In the genomic region with DNA sequence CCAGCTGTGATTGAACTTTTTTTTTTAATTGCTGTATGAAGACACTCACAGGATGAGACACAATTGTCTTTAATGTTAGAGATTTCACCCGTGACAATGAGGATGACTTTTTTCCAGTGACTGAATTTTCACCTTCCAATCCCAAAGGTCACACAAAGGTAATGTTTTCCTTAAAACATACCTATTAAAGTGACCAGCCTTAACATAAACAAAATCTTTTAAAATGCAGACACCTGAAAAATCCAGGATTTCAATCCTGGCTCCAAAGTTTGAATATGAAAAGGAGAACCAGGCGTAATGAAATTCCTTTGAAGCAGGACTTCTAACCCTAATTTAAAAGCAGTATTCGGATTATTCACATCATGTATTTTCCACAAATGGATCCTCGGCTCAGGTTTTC, we compare ENCODE assay signal across 27 cellular contexts.
DNase-seq lines count a peak whose midpoint lies in the region; ATAC-seq, FAIRE-seq and TF ChIP-seq lines count a peak whose summit lies in the region.
"Had no signal": no experiment of that assay in that cellular context is flagged by ENCODE, and none has a peak within 500 bp of the region (broad histone marks: within the 10 kb centered on the region; RNA-seq: fewer than 3 reads in every experiment).

No MANE protein-coding gene starts in this region.

- TF ChIP-seq CTCF in nephron progenitor cell (IDR thresholded peaks at IDR 0.05), result no peak
- TF ChIP-seq CTCF in HepG2 (CRISPR knock-in tag; IDR thresholded peaks at IDR 0.05), result no peak

- H4K20me1 ChIP-seq in HepG2 (ENCODE audit: insufficient read depth, low read length), result no peaks in the 10 kb centered on the region
- H4K20me1 ChIP-seq: BLaER1 treated with 17β-estradiol and CSF1 and Interleukin-3, amounts not matched to agents 10 nM and 100 nM had no signal

- no peak for TF ChIP-seq RAD21 in HepG2 (CRISPR knock-in tag; IDR thresholded peaks at IDR 0.05)

- H3K9me3 ChIP-seq in HUES48 (ENCODE audit: control insufficient read depth, insufficient read depth, low read length), result no peaks in the 10 kb centered on the region
- no peaks in the 10 kb centered on the region for H3K9me3 ChIP-seq in SJSA1 (replicated peaks)
- H3K9me3 ChIP-seq in HepG2 (ENCODE audit: low read length), result no peaks in the 10 kb centered on the region
- H3K9me3 ChIP-seq: BLaER1 treated with 17β-estradiol and CSF1 and Interleukin-3, amounts not matched to agents 10 nM and 100 nM; Peyer's patch had no signal

- H3K9me3 Mint-ChIP-seq in nephron progenitor cell, result peaks cover 24% of the 10 kb centered on the region

- in situ Hi-C loops in HepG2 (cut with HindIII; ENCODE audit: extremely low pct_ligation_motif_present, low pct_unique_long_range_greater_than_20kb), result no loop called here

- H3K79me2 ChIP-seq in ACC112 (ENCODE audit: control insufficient read depth, insufficient read depth, low read length, unreplicated experiment), result no peaks in the 10 kb centered on the region
- H3K79me2 ChIP-seq in HepG2 (ENCODE audit: insufficient read depth, low read length), result no peaks in the 10 kb centered on the region

- H3K27me3 ChIP-seq in ACC112 (ENCODE audit: insufficient read depth, low read length), result no peaks in the 10 kb centered on the region
- no peaks in the 10 kb centered on the region for H3K27me3 ChIP-seq in HUES48 (ENCODE audit: control insufficient read depth, insufficient read depth, low read length)
- H3K27me3 ChIP-seq in SJSA1 (replicated peaks), result no peaks in the 10 kb centered on the region
- H3K27me3 ChIP-seq in HepG2 (ENCODE audit: control insufficient read depth in 1 of 2, insufficient read depth in 2 of 2, low read length in 2 of 2), result no peaks in the 10 kb centered on the region
- H3K27me3 ChIP-seq: BLaER1 treated with 17β-estradiol and CSF1 and Interleukin-3, amounts not matched to agents 10 nM and 100 nM; Peyer's patch had no signal

- TF ChIP-seq EP300 in HepG2 (IDR thresholded peaks at IDR 0.05; ENCODE audit: low read depth in 2 of 2, low read length in 2 of 2), result no peak
- no peak for TF ChIP-seq EP300 in HepG2 (CRISPR knock-in tag; IDR thresholded peaks at IDR 0.05; ENCODE audit: borderline replicate concordance)

- no peak overlapping the region for H3K4me3 Mint-ChIP-seq in nephron progenitor cell
- H3K4me3 Mint-ChIP-seq: CD4-positive, alpha-beta memory T cell; T-helper 17 cell had no signal

- peaks cover 31% of the 10 kb centered on the region for H3K4me1 Mint-ChIP-seq in nephron progenitor cell
- H3K4me1 Mint-ChIP-seq: CD4-positive, alpha-beta memory T cell; IgD-negative memory B cell; T-helper 17 cell had no signal

- BruUV-seq in HepG2 (replicated peaks; lab: Mats Ljungman, UMichigan), result no TSS peak

- no peak for DNase-seq in SJSA1 (ENCODE audit: low read depth in 1 of 2, low spot score in 2 of 2)
- no peak for DNase-seq in nephron progenitor cell
- DNase-seq in HepG2 (ENCODE audit: low spot score), result no peak
- no peak for DNase-seq in NOMO-1 treated with DMSO at 0.1 percent for 48 hours (lab: John Stamatoyannopoulos, UW; ENCODE audit: unreplicated experiment)
- DNase-seq: AML-193; CD4-positive, alpha-beta memory T cell; COR-L47; DMS79 treated with DMSO at 0.1 percent for 48 hours; GF-D8; NCI-H1092; NCI-H1417 treated with DMSO at 0.1 percent for 48 hours; NCI-H1694 treated with DMSO at 0.1 percent for 48 hours; NCI-H2081 treated with DMSO at 0.1 percent for 48 hours; NCI-H446; NCI-H524 treated with DMSO at 0.1 percent for 48 hours; NCI-H774; Peyer's patch; T-helper 17 cell had no signal

- H3K36me3 ChIP-seq in ACC112 (ENCODE audit: insufficient read depth, low read length) (no peaks in the 10 kb centered on the region), HUES48 (ENCODE audit: control insufficient read depth, insufficient read depth, low read length) (no peaks in the 10 kb centered on the region), SJSA1 (no peaks in the 10 kb centered on the region), HepG2 (replicated peaks in 1 of 2; ENCODE audit: control insufficient read depth in 1 of 2, insufficient read depth in 2 of 2, low read length in 2 of 2) (no peaks in the 10 kb centered on the region)
- H3K36me3 ChIP-seq: BLaER1 treated with 17β-estradiol and CSF1 and Interleukin-3, amounts not matched to agents 10 nM and 100 nM; Peyer's patch had no signal

- intact Hi-C loops in HepG2 (cut with micrococcal nuclease; ENCODE audit: unreplicated experiment), result no loop called here

- H2AFZ ChIP-seq in ACC112 (ENCODE audit: low read length, unreplicated experiment), result no peak overlapping the region
- no peak overlapping the region for H2AFZ ChIP-seq in HepG2 (ENCODE audit: low read length)

- no peak for FAIRE-seq in HepG2 (lab: Jason Lieb, UNC)
- FAIRE-seq: GM12891 had no signal

- WGBS in HepG2 (ENCODE audit: low lambda C conversion rate), result 2% methylated on average over 4 of the region's 4 CpGs

- CTCF ChIA-PET in HepG2 (lab: Yijun Ruan, JAX; ENCODE audit: low intra/inter-chr PET ratio, low total read pairs), result no interaction called here

- H3K4me1 ChIP-seq in ACC112 (ENCODE audit: control insufficient read depth, insufficient read depth, low read length, unreplicated experiment), result no peaks in the 10 kb centered on the region
- H3K4me1 ChIP-seq in HUES48 (ENCODE audit: control insufficient read depth, insufficient read depth, low read length), result peaks cover 16% of the 10 kb centered on the region
- H3K4me1 ChIP-seq in SJSA1 (replicated peaks), result peaks cover 5% of the 10 kb centered on the region; the same call in 1 of the 2 replicates
- no peaks in the 10 kb centered on the region for H3K4me1 ChIP-seq in HepG2 (ENCODE audit: insufficient read depth, low read length)
- H3K4me1 ChIP-seq: BLaER1 treated with 17β-estradiol and CSF1 and Interleukin-3, amounts not matched to agents 10 nM and 100 nM; Peyer's patch had no signal

- peak overlapping the region; percentile 47 for H3K27ac Mint-ChIP-seq in nephron progenitor cell
- H3K27ac Mint-ChIP-seq: CD4-positive, alpha-beta memory T cell; IgD-negative memory B cell; T-helper 17 cell had no signal

- POLR2A ChIA-PET in HepG2 (lab: Yijun Ruan, JAX), result no interaction called here

- ATAC-seq in HepG2, result no peak
- no peak for ATAC-seq in HG02884 (IDR thresholded peaks at IDR 0.05; ENCODE audit: unreplicated experiment)
- ATAC-seq: HCT116, SK-N-SH treated with all-trans-retinoic acid at 6 μM for 48 hours, T-helper 17 cell had no signal

- no peak overlapping the region for H3K4me2 ChIP-seq in HepG2 (ENCODE audit: low read depth, low read length)
- H3K4me2 ChIP-seq: BLaER1 treated with 17β-estradiol and CSF1 and Interleukin-3, amounts not matched to agents 10 nM and 100 nM; KMS-11 had no signal

- no peak overlapping the region for H3K9ac ChIP-seq in HUES48 (ENCODE audit: low read depth, low read length)
- no peak overlapping the region for H3K9ac ChIP-seq in HepG2 (ENCODE audit: insufficient read depth, low read depth, low read length)
- H3K9ac ChIP-seq: BLaER1 treated with 17β-estradiol and CSF1 and Interleukin-3, amounts not matched to agents 10 nM and 100 nM; KMS-11 had no signal

- H3K27ac ChIP-seq in ACC112 (ENCODE audit: low read depth, low read length) (peak overlapping the region; percentile 29; the same call in 1 of the 2 replicates), HUES48 (ENCODE audit: low read depth, low read length) (peak overlapping the region; percentile 64), SJSA1 (peak overlapping the region; percentile 52), HepG2 (ENCODE audit: extremely low read length, insufficient read depth, low read length) (no peak overlapping the region)
- H3K27ac ChIP-seq: BLaER1 treated with 17β-estradiol and CSF1 and Interleukin-3, amounts not matched to agents 10 nM and 100 nM; KMS-11; Peyer's patch had no signal

- H3K4me3 ChIP-seq in ACC112 (ENCODE audit: low read depth, low read length) (no peak overlapping the region), HUES48 (ENCODE audit: low read depth, low read length) (no peak overlapping the region), SJSA1 (no peak overlapping the region), HepG2 (replicated peaks in 1 of 3; ENCODE audit: insufficient read depth in 1 of 3, low read depth in 2 of 3, low read length in 3 of 3) (no peak overlapping the region)
- H3K4me3 ChIP-seq: BLaER1 treated with 17β-estradiol and CSF1 and Interleukin-3, amounts not matched to agents 10 nM and 100 nM; Peyer's patch had no signal

- TF ChIP-seq POLR2A in HepG2 (IDR thresholded peaks at IDR 0.05; ENCODE audit: insufficient read depth in 1 of 2, low read depth in 2 of 2, low read length in 2 of 2), result no peak

- peaks cover 9% of the 10 kb centered on the region for H3K36me3 Mint-ChIP-seq in nephron progenitor cell (ENCODE audit: low read depth)
- H3K36me3 Mint-ChIP-seq: CD4-positive, alpha-beta memory T cell; IgD-negative memory B cell had no signal

- H3K27me3 Mint-ChIP-seq in nephron progenitor cell (ENCODE audit: low read depth, poor library complexity), result peaks cover 3% of the 10 kb centered on the region
- H3K27me3 Mint-ChIP-seq: IgD-negative memory B cell had no signal

TF ChIP-seq in HepG2, 621 proteins besides CTCF, POLR2A, EP300 and RAD21:
- TF ChIP-seq GFI1 (CRISPR knock-in tag; IDR thresholded peaks at IDR 0.05; ENCODE audit: borderline replicate concordance) (no peak), HMG20A (CRISPR knock-in tag; IDR thresholded peaks at IDR 0.05; ENCODE audit: borderline replicate concordance) (no peak), KLF9 (CRISPR knock-in tag; IDR thresholded peaks at IDR 0.05; ENCODE audit: low read depth) (no peak)
- TF ChIP-seq, protein P1, sequence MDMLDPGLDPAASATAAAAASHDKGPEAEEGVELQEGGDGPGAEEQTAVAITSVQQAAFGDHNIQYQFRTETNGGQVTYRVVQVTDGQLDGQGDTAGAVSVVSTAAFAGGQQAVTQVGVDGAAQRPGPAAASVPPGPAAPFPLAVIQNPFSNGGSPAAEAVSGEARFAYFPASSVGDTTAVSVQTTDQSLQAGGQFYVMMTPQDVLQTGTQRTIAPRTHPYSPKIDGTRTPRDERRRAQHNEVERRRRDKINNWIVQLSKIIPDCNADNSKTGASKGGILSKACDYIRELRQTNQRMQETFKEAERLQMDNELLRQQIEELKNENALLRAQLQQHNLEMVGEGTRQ (IDR thresholded peaks at IDR 0.05; ENCODE audit: low read depth, low read length), result no peak
- TF ChIP-seq, protein P1 (CRISPR knock-in tag; IDR thresholded peaks at IDR 0.05; ENCODE audit: borderline replicate concordance), result no peak
TF ChIP-seq in HepG2: peak in this region for 0.
